1 cellular context compared by ENCODE assay signal in the genomic region with DNA sequence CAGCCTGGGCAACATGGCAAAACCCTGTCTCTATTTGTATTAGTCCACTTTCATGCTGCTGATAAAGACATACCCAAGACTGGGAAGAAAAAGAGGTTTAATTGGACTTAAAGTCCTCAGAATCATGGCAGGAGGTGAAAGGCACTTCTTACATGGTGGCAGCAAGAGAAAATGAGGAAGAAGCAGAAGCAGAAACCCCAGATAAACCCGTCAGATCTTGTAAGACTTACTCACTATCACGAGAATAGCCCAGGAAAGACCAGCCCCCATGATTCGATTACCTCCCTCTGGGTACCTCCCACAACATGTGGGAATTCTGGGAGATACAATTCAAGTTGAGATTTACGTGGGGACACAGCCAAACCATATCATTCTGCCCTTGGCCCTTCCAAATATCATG. TPM values are rescaled to one million over a fixed set of nuclear protein-coding genes. Genes with fewer than 3 reads are reported as not detected.
"Had no signal": no experiment of that assay in that cellular context is flagged by ENCODE, and none has a peak within 500 bp of the region (broad histone marks: within the 10 kb centered on the region; RNA-seq: fewer than 3 reads in every experiment).

No MANE protein-coding gene starts in this region.

RNA-seq across cellular contexts. Expression of gene DPF3, which starts 23.0 kb away (rescaled TPM):
- total RNA-seq: PC-9 had no signal
